ENCODE assay signal across 11 cellular contexts in the genomic region with DNA sequence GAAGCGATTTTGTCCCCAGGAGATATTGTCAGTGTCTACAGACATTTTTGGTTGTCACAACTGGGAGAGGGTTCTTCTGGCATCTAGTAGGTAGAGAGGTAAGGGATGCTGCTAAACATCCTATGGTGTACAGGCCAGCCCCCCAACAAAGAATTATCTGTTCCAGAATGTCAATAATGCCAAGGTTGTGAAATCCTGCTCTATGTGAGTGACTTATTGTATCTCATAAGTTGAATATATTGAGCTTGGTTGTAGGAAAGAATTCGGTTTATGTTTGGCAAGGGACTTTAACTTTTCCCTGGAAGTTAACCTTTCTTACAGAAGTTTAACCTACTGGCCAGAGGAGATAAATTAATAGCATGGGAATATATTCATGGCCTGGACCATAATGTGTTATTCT. TPM values are rescaled to one million over a fixed set of nuclear protein-coding genes. Genes with fewer than 3 reads are reported as not detected.
"Had no signal": no experiment of that assay in that cellular context is flagged by ENCODE, and none has a peak within 500 bp of the region (broad histone marks: within the 10 kb centered on the region; RNA-seq: fewer than 3 reads in every experiment).

No MANE protein-coding gene starts in this region.

- H3K36me3 ChIP-seq: HAP-1 had no signal

- H3K9me3 ChIP-seq: HAP-1 had no signal

- H3K4me3 Mint-ChIP-seq: GM23338, H9, HFFc6 had no signal

- H3K27ac Mint-ChIP-seq: GM23338, H9, HFFc6 had no signal

- H3K27ac ChIP-seq: GM23248 had no signal

- H3K9ac ChIP-seq: GM23248 had no signal

- ATAC-seq: GM23338, HCT116 had no signal

- H3K9me3 Mint-ChIP-seq: GM23338, H9 had no signal

- FAIRE-seq: H1, H54 had no signal

- H3K4me3 ChIP-seq: GM23248, GM23338, HAP-1 had no signal

- DNase-seq: GM23248, GOT3, H7, H9, HCEC 1CT, HFFc6 had no signal

- H3K4me2 ChIP-seq: GM23338 had no signal

- H2AFZ ChIP-seq: GM23248, GM23338 had no signal

RNA-seq across cellular contexts. Expression of a gene that starts 52.6 kb away (rescaled TPM):
- total RNA-seq: GM23338, H1, H7, H9, HFFc6 had no signal
- polyA plus RNA-seq: H1 had no signal
